In the genomic region with DNA sequence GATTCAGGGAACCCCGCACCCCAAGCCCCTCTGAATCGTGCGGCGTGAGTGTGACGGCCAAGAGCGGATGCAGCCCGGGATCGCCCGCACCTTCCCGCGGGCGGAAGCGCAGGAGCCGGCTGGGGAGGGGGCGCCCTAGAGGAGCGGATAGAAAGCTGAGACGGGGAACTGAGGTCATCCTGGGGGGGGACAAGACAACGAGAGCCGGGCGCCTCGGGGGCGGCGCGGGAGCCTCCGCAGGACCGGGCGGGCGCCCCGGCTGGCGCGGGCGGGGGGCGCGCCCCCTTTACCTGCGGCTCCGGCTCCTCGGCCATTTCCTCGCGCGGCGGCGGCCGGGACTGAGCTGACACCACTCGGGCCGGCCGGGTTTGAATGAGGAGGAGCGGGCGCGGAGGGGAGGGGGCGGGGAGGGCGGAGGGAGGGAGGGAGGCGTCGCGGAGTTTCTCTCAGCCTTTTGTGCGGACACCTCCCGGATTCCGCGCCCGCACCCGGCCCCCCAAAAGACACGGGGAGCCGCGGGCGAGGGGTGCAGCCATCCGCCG, we compare ENCODE assay signal across 8 cellular contexts. TPM values are rescaled to one million over a fixed set of nuclear protein-coding genes. Genes with fewer than 3 reads are reported as not detected.
DNase-seq lines count a peak whose midpoint lies in the region; ATAC-seq and TF ChIP-seq lines count a peak whose summit lies in the region.
"Not testable (repeated sequence)": the region's sequence is repeated elsewhere in the genome, so short reads cannot be mapped to it uniquely, and the experiment has no call there.

A gene (minus strand): TSS at position 374 of the 542 bp plus-strand sequence. CDS start 11,013 bp downstream, outside the sequence.

- H3K79me2 ChIP-seq in H9 (ENCODE audit: insufficient read depth, low read length), result peaks cover 16% of the 10 kb centered on the region; the same call in 1 of the 2 replicates
- H3K79me2 ChIP-seq in Loucy (ENCODE audit: insufficient read depth, low read length), result peaks cover 56% of the 10 kb centered on the region

- not testable (repeated sequence) for H2BK5ac ChIP-seq in H9 (ENCODE audit: insufficient read length, low read length)

- H3K4me3 Mint-ChIP-seq in H9 (peak within 1 kb of the TSS; percentile 85 to 91), natural killer cell (peak within 1 kb of the TSS; percentile 88)
- peak within 1 kb of the TSS; percentile 89 for H3K4me3 Mint-ChIP-seq in T-helper 1 cell treated with Interleukin-12 subunit alpha and Interleukin-12 subunit beta and Interleukin-4 antibody, amounts not matched to agents 30 μg/mL and 1 μg/mL, for 36 hours

- not testable (repeated sequence) for H3K9me3 ChIP-seq in H9 (ENCODE audit: control insufficient read depth, low read depth, low read length); Loucy (ENCODE audit: insufficient read depth, low read depth, low read length)

- not testable (repeated sequence) for H3T11ph ChIP-seq in H9 (ENCODE audit: low read length)

- not testable (repeated sequence) for H2AFZ ChIP-seq in H9 (ENCODE audit: low read length)
- H2AFZ ChIP-seq in Loucy (ENCODE audit: low read length), result peak within 1 kb of the TSS; percentile 74

- not testable (repeated sequence) for H3K27me3 ChIP-seq in H9 (ENCODE audit: insufficient read depth, low read length); Loucy (ENCODE audit: insufficient read depth, low read length, poor library complexity, severe bottlenecking); foreskin keratinocyte

- H3K18ac ChIP-seq in H9 (ENCODE audit: insufficient read length, low read depth, low read length), result peak within 1 kb of the TSS; percentile 62

- intact Hi-C loops in natural killer cell (cut with micrococcal nuclease), result not testable (repeated sequence)

- H3K36me3 Mint-ChIP-seq in H9 (ENCODE audit: insufficient read depth in 1 of 3, low read depth in 3 of 3); natural killer cell: not testable (repeated sequence)
- H3K36me3 Mint-ChIP-seq in T-helper 1 cell treated with Interleukin-12 subunit alpha and Interleukin-12 subunit beta and Interleukin-4 antibody, amounts not matched to agents 30 μg/mL and 1 μg/mL, for 36 hours (ENCODE audit: low read depth), result peaks cover 24% of the 10 kb centered on the region
- H3K36me3 Mint-ChIP-seq in activated naive CD4-positive, alpha-beta T cell treated with anti-CD3 and anti-CD28 coated beads, Interleukin-2, amount 50 U/mL, for 72 hours, result peaks cover 16 to 28% of the 10 kb centered on the region in 2 donors

- H3K4me1 ChIP-seq in H9 (ENCODE audit: insufficient read depth, low read length), result not testable (repeated sequence)
- H3K4me1 ChIP-seq in Loucy (ENCODE audit: insufficient read depth, low read length, poor library complexity, severe bottlenecking) (peaks cover 26% of the 10 kb centered on the region), foreskin keratinocyte (peaks cover 32% of the 10 kb centered on the region)

- not testable (repeated sequence) for H3K36me3 ChIP-seq in Loucy (ENCODE audit: insufficient read depth, low read length)

- H3K4me1 Mint-ChIP-seq in H9 (peaks cover 60 to 64% of the 10 kb centered on the region in 2 experiments), natural killer cell (peaks cover 46 to 64% of the 10 kb centered on the region in 2 donors)
- peaks cover 53% of the 10 kb centered on the region for H3K4me1 Mint-ChIP-seq in T-helper 1 cell treated with Interleukin-12 subunit alpha and Interleukin-12 subunit beta and Interleukin-4 antibody, amounts not matched to agents 30 μg/mL and 1 μg/mL, for 36 hours (ENCODE audit: low read depth)

- ATAC-seq in activated naive CD4-positive, alpha-beta T cell treated with anti-CD3 and anti-CD28 coated beads, Interleukin-2, amount 50 U/mL, for 72 hours, result peak; percentile 50 to 51
- peak; percentile 48 for ATAC-seq in foreskin keratinocyte
- ATAC-seq in natural killer cell, result peak; percentile 34 to 54 (median 40)

- H4K20me1 ChIP-seq in H9 (ENCODE audit: control insufficient read depth, insufficient read depth, insufficient read length); Loucy (ENCODE audit: insufficient read depth, low read length, poor library complexity, severe bottlenecking): not testable (repeated sequence)

- DNase-seq in Daoy (ENCODE audit: low read depth) (peak; percentile 75), H9 (peak; percentile 68), foreskin keratinocyte (peak in 1 of 2 donors; percentile 20), natural killer cell (peak; percentile 67)
- DNase-seq in activated naive CD4-positive, alpha-beta T cell treated with anti-CD3 and anti-CD28 coated beads, Interleukin-2, amount 50 U/mL, for 72 hours (ENCODE audit: low spot score in 2 of 2), result peak; percentile 69 to 84
- peak; percentile 69 for DNase-seq in stimulated activated naive CD4-positive, alpha-beta T cell treated with Interleukin-2 at 50 U/mL for 16 hours (lab: John Stamatoyannopoulos, UW)

- not testable (repeated sequence) for H3K9me2 ChIP-seq in Loucy (replicated peaks; ENCODE audit: low read depth, low read length)

- H3K27ac ChIP-seq in H9 (ENCODE audit: insufficient read length, low read depth, low read length), result not testable (repeated sequence)
- peak within 1 kb of the TSS; percentile 92 for H3K27ac ChIP-seq in foreskin keratinocyte

- H3K27me3 Mint-ChIP-seq in H9 (ENCODE audit: low read depth); T-helper 1 cell treated with Interleukin-12 subunit alpha and Interleukin-12 subunit beta and Interleukin-4 antibody, amounts not matched to agents 30 μg/mL and 1 μg/mL, for 36 hours (ENCODE audit: low read depth); natural killer cell (ENCODE audit: low read depth in 2 of 2): not testable (repeated sequence)

- H2BK20ac ChIP-seq in H9 (ENCODE audit: low read depth, low read length, poor library complexity, severe bottlenecking), result not testable (repeated sequence)

- H3K4me2 ChIP-seq in H9 (ENCODE audit: insufficient read depth, insufficient read length, low read length) (peak within 1 kb of the TSS; percentile 65), Loucy (ENCODE audit: low read depth, low read length, poor library complexity, severe bottlenecking) (peak within 1 kb of the TSS; percentile 81)

- H2AK5ac ChIP-seq in H9 (ENCODE audit: insufficient read length, low read length), result not testable (repeated sequence)

- H2BK15ac ChIP-seq in H9 (ENCODE audit: low read depth, low read length), result not testable (repeated sequence)

- H4K8ac ChIP-seq in H9 (replicated peaks; ENCODE audit: insufficient read length, low read depth, low read length), result not testable (repeated sequence)

- not testable (repeated sequence) for H3K56ac ChIP-seq in H9 (ENCODE audit: insufficient read length, low read depth, low read length)

- not testable (repeated sequence) for H4K91ac ChIP-seq in H9 (ENCODE audit: insufficient read length, low read depth, low read length)

- H4K5ac ChIP-seq in H9 (ENCODE audit: insufficient read length, low read depth, low read length), result not testable (repeated sequence)

- H3K27ac Mint-ChIP-seq in H9, result peak within 1 kb of the TSS; percentile 95 to 100 (median 99)
- peak within 1 kb of the TSS; percentile 98 for H3K27ac Mint-ChIP-seq in T-helper 1 cell treated with Interleukin-12 subunit alpha and Interleukin-12 subunit beta and Interleukin-4 antibody, amounts not matched to agents 30 μg/mL and 1 μg/mL, for 36 hours
- H3K27ac Mint-ChIP-seq in activated naive CD4-positive, alpha-beta T cell treated with anti-CD3 and anti-CD28 coated beads, Interleukin-2, amount 50 U/mL, for 72 hours, result peak within 1 kb of the TSS; percentile 99 to 100
- peak within 1 kb of the TSS; percentile 91 to 92 for H3K27ac Mint-ChIP-seq in natural killer cell

- H2BK12ac ChIP-seq in H9 (ENCODE audit: insufficient read length, low read depth, low read length), result not testable (repeated sequence)

- not testable (repeated sequence) for H3K79me1 ChIP-seq in H9 (ENCODE audit: insufficient read depth, low read depth, low read length, poor library complexity, severe bottlenecking)

- H3K14ac ChIP-seq in H9 (ENCODE audit: insufficient read depth, low read length), result peak within 1 kb of the TSS; percentile 74; the same call in 1 of the 2 replicates

- not testable (repeated sequence) for H2BK120ac ChIP-seq in H9 (ENCODE audit: low read depth, low read length, poor library complexity, severe bottlenecking)

- H3K23me2 ChIP-seq in H9 (ENCODE audit: insufficient read length, low read depth, low read length, poor library complexity, severe bottlenecking), result not testable (repeated sequence)

- H3K4me3 ChIP-seq in Loucy (ENCODE audit: low read length, poor library complexity, severe bottlenecking), result peak within 1 kb of the TSS; percentile 97

- not testable (repeated sequence) for H3F3A ChIP-seq in Loucy (ENCODE audit: low read depth)

- H3K4ac ChIP-seq in H9 (ENCODE audit: low read depth, low read length), result not testable (repeated sequence)

- peak within 1 kb of the TSS; percentile 87 for H3K9ac ChIP-seq in H9 (ENCODE audit: extremely low read depth, insufficient read length, low read length)
- H3K9ac ChIP-seq in Loucy (ENCODE audit: low read depth, low read length, poor library complexity, severe bottlenecking), result peak within 1 kb of the TSS; percentile 99

- not testable (repeated sequence) for H3K9me3 Mint-ChIP-seq in H9; T-helper 1 cell treated with Interleukin-12 subunit alpha and Interleukin-12 subunit beta and Interleukin-4 antibody, amounts not matched to agents 30 μg/mL and 1 μg/mL, for 36 hours; activated naive CD4-positive, alpha-beta T cell treated with anti-CD3 and anti-CD28 coated beads, Interleukin-2, amount 50 U/mL, for 72 hours; natural killer cell

- TF ChIP-seq CTCF in H9 (conservative IDR thresholded peaks at IDR 0.05); Loucy (conservative IDR thresholded peaks at IDR 0.05; ENCODE audit: low read length); foreskin keratinocyte (conservative IDR thresholded peaks at IDR 0.05); natural killer cell (IDR thresholded peaks at IDR 0.05): not testable (repeated sequence)

- WGBS in H9 (ENCODE audit: extremely low coverage, insufficient read length, low lambda C conversion rate), result no CpG with 5 or more reads among the region's 66 CpGs

- not testable (repeated sequence) for H3K23ac ChIP-seq in H9 (ENCODE audit: insufficient read length, low read depth, low read length)

RNA-seq across cellular contexts. Expression of the gene that starts here (rescaled TPM):
- total RNA-seq in Daoy (2014; rRNA removed; shearing (Covaris generic)), result 6.8 and 9.7 TPM in 2 replicates
- total RNA-seq in H9 (2021) (79.2 and 82.8 TPM in 2 replicates), foreskin keratinocyte (36.8 and 37.4 TPM in 2 replicates), natural killer cell (10 to 100 TPM; 56.1 to 69.1 (median 59.0) TPM)
- total RNA-seq in activated naive CD4-positive, alpha-beta T cell treated with anti-CD3 and anti-CD28 coated beads, Interleukin-2, amount 50 U/mL, for 72 hours, result 10 to 100 TPM; 58.6 to 62.0 TPM
- polyA plus RNA-seq in foreskin keratinocyte, result 5.1 and 5.9 TPM in 2 replicates
